In genomic region chr14:105061428-105062047, GRCh38 we compare ENCODE assay signal across 8 cellular contexts. TPM values are rescaled to one million over a fixed set of nuclear protein-coding genes. Genes with fewer than 3 reads are reported as not detected.
DNase-seq lines count a peak whose midpoint lies in the region; ATAC-seq and TF ChIP-seq lines count a peak whose summit lies in the region.

No MANE protein-coding gene starts in this region.

- H2AFZ ChIP-seq in hepatocyte, result no peak overlapping the region

- CTCF ChIA-PET in activated CD8-positive, alpha-beta memory T cell treated with anti-CD3 and anti-CD28 coated beads, Interleukin-2, amount 10 ng/mL, durations not matched to agents 7 days and 5 days (lab: Charles Lee), result interaction anchor here (0.7 to 12.3 kb wide), 6 partner anchors 14 to 1412 kb away, joined by 3 to 192 read pairs (median 4); no protein-coding TSS in a partner anchor

- H3K9me3 Mint-ChIP-seq in activated CD8-positive, alpha-beta memory T cell treated with anti-CD3 and anti-CD28 coated beads, Interleukin-2, amount 10 ng/mL, durations not matched to agents 7 days and 5 days (ENCODE audit: low read depth), result no peaks in the 10 kb centered on the region
- no peaks in the 10 kb centered on the region for H3K9me3 Mint-ChIP-seq in stimulated activated naive CD8-positive, alpha-beta T cell treated with anti-CD3 and anti-CD28 coated beads, Interleukin-15, Interleukin-2, amounts not matched to agents 100 ng/mL and 50 ng/mL, for 24 hours
- no peaks in the 10 kb centered on the region for H3K9me3 Mint-ChIP-seq in osteocyte (ENCODE audit: unreplicated experiment)

- peaks cover 28% of the 10 kb centered on the region for H3K36me3 Mint-ChIP-seq in activated CD8-positive, alpha-beta memory T cell treated with anti-CD3 and anti-CD28 coated beads, Interleukin-2, amount 10 ng/mL, durations not matched to agents 7 days and 5 days
- H3K36me3 Mint-ChIP-seq in stimulated activated naive CD8-positive, alpha-beta T cell treated with anti-CD3 and anti-CD28 coated beads, Interleukin-15, Interleukin-2, amounts not matched to agents 100 ng/mL and 50 ng/mL, for 24 hours (ENCODE audit: low read depth), result peaks cover 34% of the 10 kb centered on the region
- no peaks in the 10 kb centered on the region for H3K36me3 Mint-ChIP-seq in osteocyte (ENCODE audit: unreplicated experiment)

- no peak for TF ChIP-seq CTCF in hepatocyte (IDR thresholded peaks at IDR 0.05; ENCODE audit: poor library complexity)
- TF ChIP-seq CTCF in osteocyte (IDR thresholded peaks at IDR 0.05), result no peak

- no peaks in the 10 kb centered on the region for H3K79me2 ChIP-seq in hepatocyte

- H3K4me1 ChIP-seq in hepatocyte (ENCODE audit: insufficient read depth), result peaks cover 23% of the 10 kb centered on the region

- no peaks in the 10 kb centered on the region for H3K27me3 Mint-ChIP-seq in activated CD8-positive, alpha-beta memory T cell treated with anti-CD3 and anti-CD28 coated beads, Interleukin-2, amount 10 ng/mL, durations not matched to agents 7 days and 5 days
- no peaks in the 10 kb centered on the region for H3K27me3 Mint-ChIP-seq in stimulated activated naive CD8-positive, alpha-beta T cell treated with anti-CD3 and anti-CD28 coated beads, Interleukin-15, Interleukin-2, amounts not matched to agents 100 ng/mL and 50 ng/mL, for 24 hours
- peaks cover 2% of the 10 kb centered on the region for H3K27me3 Mint-ChIP-seq in osteocyte (ENCODE audit: unreplicated experiment)

- 89% methylated on average over 12 of the region's 13 CpGs for WGBS in hepatocyte (ENCODE audit: low lambda C conversion rate, missing lambda C conversion rate)

- peak overlapping the region; percentile 95 for H3K4me3 Mint-ChIP-seq in activated CD8-positive, alpha-beta memory T cell treated with anti-CD3 and anti-CD28 coated beads, Interleukin-2, amount 10 ng/mL, durations not matched to agents 7 days and 5 days
- H3K4me3 Mint-ChIP-seq in stimulated activated naive CD8-positive, alpha-beta T cell treated with anti-CD3 and anti-CD28 coated beads, Interleukin-15, Interleukin-2, amounts not matched to agents 100 ng/mL and 50 ng/mL, for 24 hours, result peak overlapping the region; percentile 95
- H3K4me3 Mint-ChIP-seq in osteocyte (ENCODE audit: unreplicated experiment), result no peak overlapping the region

- H4K20me1 ChIP-seq in hepatocyte (ENCODE audit: insufficient read depth, poor library complexity, severe bottlenecking), result no peaks in the 10 kb centered on the region

- H3K27ac Mint-ChIP-seq in activated CD8-positive, alpha-beta memory T cell treated with anti-CD3 and anti-CD28 coated beads, Interleukin-2, amount 10 ng/mL, durations not matched to agents 7 days and 5 days, result peak overlapping the region; percentile 89
- H3K27ac Mint-ChIP-seq in stimulated activated naive CD8-positive, alpha-beta T cell treated with anti-CD3 and anti-CD28 coated beads, Interleukin-15, Interleukin-2, amounts not matched to agents 100 ng/mL and 50 ng/mL, for 24 hours, result peak overlapping the region; percentile 98
- H3K27ac Mint-ChIP-seq in osteocyte (ENCODE audit: unreplicated experiment), result no peak overlapping the region

- H3K9me3 ChIP-seq in hepatocyte (ENCODE audit: low read depth), result no peaks in the 10 kb centered on the region

- no peaks in the 10 kb centered on the region for H3K9me2 ChIP-seq in hepatocyte (replicated peaks; ENCODE audit: insufficient read depth)

- H3K4me2 ChIP-seq in hepatocyte, result no peak overlapping the region

- DNase-seq in activated CD8-positive, alpha-beta memory T cell treated with anti-CD3 and anti-CD28 coated beads, Interleukin-2, amount 10 ng/mL, durations not matched to agents 7 days and 5 days, result peak; percentile 63
- DNase-seq in hepatocyte (ENCODE audit: low spot score) (peak; percentile 3), NCI-H345 treated with DMSO at 0.1 percent for 48 hours (lab: John Stamatoyannopoulos, UW; ENCODE audit: unreplicated experiment) (no peak), SK-N-DZ (ENCODE audit: low spot score) (no peak), osteocyte (ENCODE audit: extremely low spot score, unreplicated experiment) (no peak), retina (no peak)

- H3K27ac ChIP-seq in hepatocyte, result no peak overlapping the region

- peaks cover 57% of the 10 kb centered on the region for H3K4me1 Mint-ChIP-seq in activated CD8-positive, alpha-beta memory T cell treated with anti-CD3 and anti-CD28 coated beads, Interleukin-2, amount 10 ng/mL, durations not matched to agents 7 days and 5 days
- H3K4me1 Mint-ChIP-seq in stimulated activated naive CD8-positive, alpha-beta T cell treated with anti-CD3 and anti-CD28 coated beads, Interleukin-15, Interleukin-2, amounts not matched to agents 100 ng/mL and 50 ng/mL, for 24 hours (ENCODE audit: low read depth), result peaks cover 81% of the 10 kb centered on the region
- peaks cover 2% of the 10 kb centered on the region for H3K4me1 Mint-ChIP-seq in osteocyte (ENCODE audit: unreplicated experiment)

- H3K36me3 ChIP-seq in hepatocyte (replicated peaks; ENCODE audit: insufficient read depth, low read depth), result no peaks in the 10 kb centered on the region

- ATAC-seq in HG02610 (IDR thresholded peaks at IDR 0.05; ENCODE audit: unreplicated experiment), result peak; percentile 28
- ATAC-seq in activated CD8-positive, alpha-beta memory T cell treated with anti-CD3 and anti-CD28 coated beads, Interleukin-2, amount 10 ng/mL, durations not matched to agents 7 days and 5 days, result peak; percentile 3

- H3K27me3 ChIP-seq in hepatocyte, result no peaks in the 10 kb centered on the region

- H3K4me3 ChIP-seq in hepatocyte, result no peak overlapping the region

RNA-seq across cellular contexts. Expression of gene GPR132, which starts 3.7 kb away (rescaled TPM):
- 10 to 100 TPM; 47.4 to 49.4 TPM for total RNA-seq in activated CD8-positive, alpha-beta memory T cell treated with anti-CD3 and anti-CD28 coated beads, Interleukin-2, amount 10 ng/mL, durations not matched to agents 7 days and 5 days
- total RNA-seq in hepatocyte (0.24 and 0.83 TPM in 2 replicates), osteocyte (0.16 and 0.24 TPM in 2 replicates)
- 0.23 and 0.41 TPM in 2 replicates for polyA plus RNA-seq in hepatocyte
- not detected in 2 replicates for polyA plus RNA-seq in SK-N-DZ (2014; cell fraction: cytosol; rRNA removed)
- not detected in 2 replicates for polyA plus RNA-seq in SK-N-DZ (2014; cell fraction: nucleus; rRNA removed)

RNA-seq across cellular contexts. Expression of gene CDCA4, which starts 40.7 kb away (rescaled TPM):
- total RNA-seq in activated CD8-positive, alpha-beta memory T cell treated with anti-CD3 and anti-CD28 coated beads, Interleukin-2, amount 10 ng/mL, durations not matched to agents 7 days and 5 days, result 10 to 100 TPM; 70.8 to 77.8 TPM
- total RNA-seq in hepatocyte (13.6 and 15.7 TPM in 2 replicates), osteocyte (14.6 and 17.4 TPM in 2 replicates)
- polyA plus RNA-seq in hepatocyte, result 15.0 and 17.1 TPM in 2 replicates
- 41.8 and 41.9 TPM in 2 replicates for polyA plus RNA-seq in SK-N-DZ (2014; cell fraction: cytosol; rRNA removed)
- polyA plus RNA-seq in SK-N-DZ (2014; cell fraction: nucleus; rRNA removed), result 26.1 and 27.9 TPM in 2 replicates

Comparison
In these comparisons a context has a peak if more than half of its experiments do, and no peak if none do; other contexts are left out.
1. DNase-seq: peak in activated CD8-positive, alpha-beta memory T cell treated with anti-CD3 and anti-CD28 coated beads, Interleukin-2, amount 10 ng/mL, durations not matched to agents 7 days and 5 days (single experiment) and hepatocyte (single experiment); none in NCI-H345 treated with DMSO at 0.1 percent for 48 hours (single experiment), SK-N-DZ (single experiment), osteocyte (single experiment) and retina (single experiment).
2. RNA of gene GPR132, which starts 3.7 kb away (total RNA-seq): 47.4 to 49.4 TPM in activated CD8-positive, alpha-beta memory T cell treated with anti-CD3 and anti-CD28 coated beads, Interleukin-2, amount 10 ng/mL, durations not matched to agents 7 days and 5 days; 0.24 to 0.83 TPM in hepatocyte and 0.16 to 0.24 TPM in osteocyte; every median in the first group is over 10 times any median in the second.